Comparison of ENCODE assay signal across 7 cellular contexts in genomic region chr17:37488009-37488604, GRCh38. TPM values are rescaled to one million over a fixed set of nuclear protein-coding genes. Genes with fewer than 3 reads are reported as not detected.
A peak's percentile ranks its signal among the peaks of the same experiment; 100 is the strongest.
DNase-seq lines count a peak whose midpoint lies in the region; ATAC-seq and TF ChIP-seq lines count a peak whose summit lies in the region.

No MANE protein-coding gene starts in this region.

- no peaks in the 10 kb centered on the region for H3K27me3 ChIP-seq in mucosa of stomach (ENCODE audit: control insufficient read depth, insufficient read depth, low read length)

- DNase-seq in ELR (ENCODE audit: low read depth) (peak; percentile 96), NB4 (ENCODE audit: low read depth) (peak; percentile 56), T-helper 17 cell (no peak), epithelial cell of prostate (ENCODE audit: low read depth, low spot score) (no peak), KG1 (lab: John Stamatoyannopoulos, UW) (no peak)
- DNase-seq in stimulated activated CD8-positive, alpha-beta memory T cell treated with anti-CD3 and anti-CD28 coated beads, Interleukin-4, amount 100 ng/mL, for 48 hours, result no peak

- H3K9me3 ChIP-seq in T-helper 17 cell (ENCODE audit: control insufficient read depth, low read length, poor library complexity, severe bottlenecking) (no peaks in the 10 kb centered on the region), mucosa of stomach (ENCODE audit: control insufficient read depth, low read length) (no peaks in the 10 kb centered on the region)

- H3K4me3 ChIP-seq in NB4 (ENCODE audit: low read depth, low read length), result peak overlapping the region; percentile 64
- peak overlapping the region; percentile 69 for H3K4me3 ChIP-seq in mucosa of stomach (ENCODE audit: low read length)

- no peak for TF ChIP-seq POLR2A in NB4 (IDR thresholded peaks at IDR 0.05; ENCODE audit: extremely low read depth, insufficient read length)

- no peaks in the 10 kb centered on the region for H3K36me3 ChIP-seq in mucosa of stomach (ENCODE audit: control insufficient read depth, insufficient read depth, low read length)

- H3K36me3 Mint-ChIP-seq in T-helper 17 cell (ENCODE audit: low read depth), result peaks cover 2% of the 10 kb centered on the region

- no peak for ATAC-seq in T-helper 17 cell

- peak overlapping the region; percentile 96 for H3K27ac ChIP-seq in epithelial cell of prostate

- peak overlapping the region; percentile 54 for H3K27ac Mint-ChIP-seq in T-helper 17 cell

- H3K9ac ChIP-seq in mucosa of stomach (ENCODE audit: low read length), result peak overlapping the region; percentile 62

- peaks cover 20% of the 10 kb centered on the region for H3K4me1 Mint-ChIP-seq in T-helper 17 cell

- peaks cover 8% of the 10 kb centered on the region for H3K4me1 ChIP-seq in mucosa of stomach (ENCODE audit: control insufficient read depth, insufficient read depth, low read length)

- no peak for TF ChIP-seq CTCF in NB4 (IDR thresholded peaks at IDR 0.05; ENCODE audit: low read depth, low read length)

- H3K27me3 Mint-ChIP-seq in T-helper 17 cell, result no peaks in the 10 kb centered on the region

- H3K4me3 Mint-ChIP-seq in T-helper 17 cell, result peak overlapping the region; percentile 98

RNA-seq across cellular contexts. Expression of gene DUSP14, which starts 1.6 kb away (rescaled TPM):
- 1 to 10 TPM; 3.9 to 4.4 TPM for total RNA-seq in T-helper 17 cell

Comparison
In these comparisons a context has a peak if more than half of its experiments do, and no peak if none do; other contexts are left out.
1. DNase-seq: peak in ELR (single experiment) and NB4 (single experiment); none in T-helper 17 cell (0 of 3), epithelial cell of prostate (single experiment), stimulated activated CD8-positive, alpha-beta memory T cell treated with anti-CD3 and anti-CD28 coated beads, Interleukin-4, amount 100 ng/mL, for 48 hours (single experiment) and KG1 (single experiment).